1 cellular context compared by ENCODE assay signal in genomic region chrX:151830911-151831310, GRCh38.
TF ChIP-seq lines count a peak whose summit lies in the region.

No MANE protein-coding gene starts in this region.

TF ChIP-seq in GM23338, 12 proteins besides CTCF, POLR2A, EP300 and RAD21 (continued from another document):
- no peak for TF ChIP-seq REST (IDR thresholded peaks at IDR 0.05; ENCODE audit: unreplicated experiment)
- no peak for TF ChIP-seq JUNB (IDR thresholded peaks at IDR 0.05; ENCODE audit: unreplicated experiment)
